24 cellular contexts compared by ENCODE assay signal in the genomic region with DNA sequence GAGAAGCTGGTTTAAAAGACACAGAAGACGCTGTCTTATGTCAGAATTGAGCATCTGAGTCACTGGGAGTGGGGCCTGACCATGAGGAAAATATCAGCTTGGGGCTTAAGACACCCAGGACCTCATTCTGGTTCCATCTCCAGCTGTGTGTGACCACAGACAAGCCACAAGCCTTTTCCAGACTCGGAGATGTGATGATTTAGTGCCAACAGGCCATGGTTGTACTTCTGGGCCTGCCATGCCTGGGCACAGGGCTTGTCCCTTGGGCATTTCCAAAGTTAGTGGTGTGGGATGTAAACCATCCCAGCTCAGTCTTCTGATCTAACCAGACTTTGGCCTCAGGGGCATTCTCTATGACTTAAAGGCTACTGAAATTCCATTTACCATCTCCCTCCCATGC.
DNase-seq lines count a peak whose midpoint lies in the region; ATAC-seq and FAIRE-seq lines count a peak whose summit lies in the region.
"Had no signal": no experiment of that assay in that cellular context is flagged by ENCODE, and none has a peak within 500 bp of the region (broad histone marks: within the 10 kb centered on the region; RNA-seq: fewer than 3 reads in every experiment).

No MANE protein-coding gene starts in this region.

- H3K27ac ChIP-seq in SJCRH30 = peak overlapping the region; percentile 10; the same call in 1 of the 2 replicates
- H3K27ac ChIP-seq in trophoblast cell (ENCODE audit: low read depth, low read length) = peak overlapping the region; percentile 89
- no peak overlapping the region for H3K27ac ChIP-seq in small intestine (ENCODE audit: low read depth in 1 of 2, low read length in 1 of 2)
- H3K27ac ChIP-seq: brain microvascular endothelial cell, C4-2B, parathyroid adenoma, right lobe of liver, WERI-Rb-1 had no signal

- peak overlapping the region; percentile 70 for H2BK120ac ChIP-seq in trophoblast cell (ENCODE audit: insufficient read depth, low read length, poor library complexity)

- no peak overlapping the region for H3K4me3 ChIP-seq in SJCRH30
- no peak overlapping the region for H3K4me3 ChIP-seq in trophoblast cell (ENCODE audit: low read depth, low read length)
- H3K4me3 ChIP-seq in small intestine (ENCODE audit: low read depth in 1 of 2, low read length in 2 of 2) = no peak overlapping the region
- H3K4me3 ChIP-seq: right lobe of liver, uterus had no signal

- no peak for FAIRE-seq in small intestine (lab: Jason Lieb, UNC)
- FAIRE-seq: G401.6 had no signal

- H3K18ac ChIP-seq in trophoblast cell (ENCODE audit: low read length) = peak overlapping the region; percentile 84

- H2AK5ac ChIP-seq in trophoblast cell (ENCODE audit: low read length) = peak overlapping the region; percentile 52

- no peak overlapping the region for H4K12ac ChIP-seq in trophoblast cell (ENCODE audit: low read depth, low read length)

- no peaks in the 10 kb centered on the region for H3K27me3 ChIP-seq in SJCRH30
- H3K27me3 ChIP-seq in trophoblast cell (ENCODE audit: insufficient read depth, low read length) = no peaks in the 10 kb centered on the region
- H3K27me3 ChIP-seq in small intestine (ENCODE audit: control insufficient read depth in 2 of 2, insufficient read depth in 2 of 2, low read length in 2 of 2) = no peaks in the 10 kb centered on the region
- H3K27me3 ChIP-seq: brain microvascular endothelial cell, right lobe of liver, uterus had no signal

- H4K91ac ChIP-seq in trophoblast cell (ENCODE audit: low read depth, low read length) = peak overlapping the region; percentile 50

- WGBS in trophoblast cell (ENCODE audit: extremely low coverage, insufficient coverage, insufficient read length) = no CpG with 5 or more reads among the region's 2 CpGs
- WGBS in small intestine, 3 donors = 55 to 75% (median 59%) methylated on average over 2 of the region's 2 CpGs

- no peak overlapping the region for H3K23ac ChIP-seq in trophoblast cell (ENCODE audit: low read length)

- DNase-seq in COLO829 (ENCODE audit: low spot score) (peak; percentile 40), SJCRH30 (peak; percentile 63), fibroblast of gingiva (ENCODE audit: low read depth) (peak; percentile 38), trophoblast cell (peak; percentile 20 to 64), small intestine (no peak), NCI-H2196 treated with DMSO at 0.1 percent for 48 hours (lab: John Stamatoyannopoulos, UW; ENCODE audit: unreplicated experiment) (no peak), NAMALWA (ENCODE audit: low spot score) (no peak)
- DNase-seq: activated CD4-positive, alpha-beta T cell treated with anti-CD3 and anti-CD28 coated beads, Interleukin-2, amount 50 U/mL, for 1 hour; Karpas-422; midbrain; NCI-H1105 treated with DMSO at 0.1 percent for 48 hours; NCI-H2081 treated with DMSO at 0.1 percent for 48 hours; NCI-H446; right lobe of liver; T-helper 2 cell; WERI-Rb-1 had no signal

- peak overlapping the region; percentile 31 for H3K9ac ChIP-seq in trophoblast cell (ENCODE audit: low read length)
- H3K9ac ChIP-seq: parathyroid adenoma had no signal

- peak overlapping the region; percentile 70 for H3K14ac ChIP-seq in trophoblast cell (ENCODE audit: low read length)

- H3K79me2 ChIP-seq in trophoblast cell (ENCODE audit: control insufficient read depth, insufficient read depth, low read length, poor library complexity) = peaks cover 1% of the 10 kb centered on the region
- H3K79me2 ChIP-seq: parathyroid adenoma had no signal

- H2BK5ac ChIP-seq in trophoblast cell (ENCODE audit: low read depth, low read length, poor library complexity) = peak overlapping the region; percentile 82

- H3K36me3 ChIP-seq in SJCRH30 = peaks cover 15% of the 10 kb centered on the region; the same call in 1 of the 2 replicates
- H3K36me3 ChIP-seq in trophoblast cell (ENCODE audit: control insufficient read depth in 1 of 2, insufficient read depth in 2 of 2, low read length in 2 of 2) = no peaks in the 10 kb centered on the region
- H3K36me3 ChIP-seq in small intestine (ENCODE audit: control insufficient read depth in 2 of 2, insufficient read depth in 2 of 2, low read length in 2 of 2) = no peaks in the 10 kb centered on the region
- H3K36me3 ChIP-seq: brain microvascular endothelial cell, right lobe of liver, uterus, WERI-Rb-1 had no signal

- peak overlapping the region; percentile 35 for H3K4me2 ChIP-seq in trophoblast cell (ENCODE audit: low read length)

- H2AFZ ChIP-seq in trophoblast cell (ENCODE audit: insufficient read depth, low read length, poor library complexity) = no peak overlapping the region
- H2AFZ ChIP-seq: parathyroid adenoma had no signal

- H3K9me3 ChIP-seq in SJCRH30 (replicated peaks) (no peaks in the 10 kb centered on the region), trophoblast cell (ENCODE audit: insufficient read depth, low read depth, low read length) (no peaks in the 10 kb centered on the region), small intestine (ENCODE audit: control insufficient read depth, low read depth) (no peaks in the 10 kb centered on the region)
- H3K9me3 ChIP-seq: right lobe of liver, uterus had no signal

- peak overlapping the region; percentile 42 for H4K8ac ChIP-seq in trophoblast cell (ENCODE audit: low read depth, low read length)

- no peak overlapping the region for H3K4ac ChIP-seq in trophoblast cell (ENCODE audit: low read depth, low read length)

- H3K79me1 ChIP-seq in trophoblast cell (ENCODE audit: low read length) = peaks cover 10% of the 10 kb centered on the region

- H2BK12ac ChIP-seq in trophoblast cell (ENCODE audit: low read length) = peak overlapping the region; percentile 96

- ATAC-seq in HG02885 (IDR thresholded peaks at IDR 0.05; ENCODE audit: poor library complexity, unreplicated experiment) = no peak
- ATAC-seq: activated T-helper 17 cell treated with anti-CD3 and anti-CD28 coated beads, Interleukin-2, amount 50 U/mL, for 72 hours; left lobe of liver; right lobe of liver had no signal

- H3K4me1 ChIP-seq in SJCRH30 (peaks cover 12% of the 10 kb centered on the region; the same call in 1 of the 2 replicates), trophoblast cell (ENCODE audit: control insufficient read depth in 1 of 2, insufficient read depth in 2 of 2, low read length in 2 of 2) (peaks cover 13 to 15% of the 10 kb centered on the region in 2 experiments), small intestine (ENCODE audit: control insufficient read depth in 2 of 2, insufficient read depth in 1 of 2, low read depth in 1 of 2, low read length in 1 of 2) (no peaks in the 10 kb centered on the region)
- H3K4me1 ChIP-seq: parathyroid adenoma, right lobe of liver, uterus had no signal

Comparison
In these comparisons a context has a peak if more than half of its experiments do, and no peak if none do; other contexts are left out.
1. DNase-seq: peak in COLO829 (single experiment), SJCRH30 (2 of 2), fibroblast of gingiva (single experiment) and trophoblast cell (2 of 2); none in small intestine (single experiment), NCI-H2196 treated with DMSO at 0.1 percent for 48 hours (single experiment) and NAMALWA (single experiment).
2. H3K27ac ChIP-seq: peak in SJCRH30 (single experiment) and trophoblast cell (single experiment); none in small intestine (0 of 2).